In genomic region chr14:91848602-91849001, GRCh38 we compare ENCODE assay signal across 9 cellular contexts.
"Had no signal": no experiment of that assay in that cellular context is flagged by ENCODE, and none has a peak within 500 bp of the region (broad histone marks: within the 10 kb centered on the region; RNA-seq: fewer than 3 reads in every experiment).

No MANE protein-coding gene starts in this region.

- H3K9ac ChIP-seq: GM23248 had no signal

- H3K27ac Mint-ChIP-seq: HFFc6 had no signal

- H3K9me3 ChIP-seq: HAP-1 had no signal

- DNase-seq: GM23248, GOT3, H7, HFFc6, IMR-90, KG1 had no signal

- H3K4me3 Mint-ChIP-seq: HFFc6 had no signal

- H3K9me3 Mint-ChIP-seq: HFFc6 had no signal

- H3K27ac ChIP-seq: GM23248 had no signal

- H3K4me1 ChIP-seq: HAP-1 had no signal

- H3K4me3 ChIP-seq: GM23248, HAP-1, K562 had no signal

- ATAC-seq: HCT116, K562 had no signal

- H2AFZ ChIP-seq: GM23248 had no signal

- H3K36me3 ChIP-seq: HAP-1 had no signal
